Comparison of ENCODE assay signal across 8 cellular contexts in genomic region chr13:106917673-106918652, GRCh38.
DNase-seq lines count a peak whose midpoint lies in the region; ATAC-seq and TF ChIP-seq lines count a peak whose summit lies in the region.

No MANE protein-coding gene starts in this region.

- WGBS in aorta, 2 donors = 0% methylated on average over 60 to 63 of the region's 63 CpGs

- in situ Hi-C loops in astrocyte of the spinal cord (cut with HindIII; ENCODE audit: low sequenced_read_pairs) = no loop called here

- intact Hi-C loops in aorta (cut with DNase I) = loop anchor here (5.0 to 10.0 kb wide), 8 partner anchors 51 to 546 kb away; partner anchors contain the start of genes ARGLU1 (in 2 of the 2) and EFNB2 (in 2 of the 2)

- H3K27ac ChIP-seq in KMS-11 = peak overlapping the region; percentile 56
- H3K27ac ChIP-seq in aorta (ENCODE audit: low read depth in 1 of 2, low read length in 2 of 2) = peak overlapping the region; percentile 67 to 70

- DNase-seq in GDM1 (lab: John Stamatoyannopoulos, UW) (peak; percentile 56), T-helper 9 cell (peak; percentile 52), astrocyte of the spinal cord (ENCODE audit: low read depth, low spot score) (peak; percentile 81), hypothalamus (lab: John Stamatoyannopoulos, UW) (peak in 50 of 51 donors; percentile 21 to 88 (median 70)), retina (peak; percentile 97), aorta (peak; percentile 80 to 94)

- no peaks in the 10 kb centered on the region for H4K20me1 ChIP-seq in KMS-11 (ENCODE audit: insufficient read depth)

- peak overlapping the region; percentile 83; the same call in 1 of the 2 replicates for H3K9ac ChIP-seq in KMS-11

- H3K4me3 ChIP-seq in KMS-11 (IDR thresholded peaks at IDR 0.05; ENCODE audit: insufficient read depth, low read depth, low read length) (no peak overlapping the region), astrocyte of the spinal cord (ENCODE audit: low read depth, low read length) (peak overlapping the region; percentile 61), aorta (ENCODE audit: low read length in 2 of 2) (peak overlapping the region; percentile 13 to 48)

- ATAC-seq in GM21786 (IDR thresholded peaks at IDR 0.05; ENCODE audit: unreplicated experiment) (peak; percentile 90), aorta (ENCODE audit: low FRiP score) (peak; percentile 97)

- H3K79me2 ChIP-seq in KMS-11 (ENCODE audit: insufficient read depth, low read depth) = no peaks in the 10 kb centered on the region

- H3K36me3 ChIP-seq in KMS-11 (ENCODE audit: insufficient read depth) (no peaks in the 10 kb centered on the region), aorta (ENCODE audit: control insufficient read depth in 1 of 2, insufficient read depth in 2 of 2, low read length in 1 of 2) (no peaks in the 10 kb centered on the region)

- peak overlapping the region; percentile 75 for H2AFZ ChIP-seq in KMS-11 (ENCODE audit: low read depth)

- peaks cover 2% of the 10 kb centered on the region for H3K4me1 ChIP-seq in KMS-11 (ENCODE audit: low read depth, poor library complexity, severe bottlenecking)
- no peaks in the 10 kb centered on the region for H3K4me1 ChIP-seq in aorta (ENCODE audit: control insufficient read depth in 1 of 2, insufficient read depth in 2 of 2, low read length in 2 of 2)

- H3K4me2 ChIP-seq in KMS-11 = peak overlapping the region; percentile 2; the same call in 1 of the 2 replicates

- H3K9me3 ChIP-seq in aorta (ENCODE audit: control insufficient read depth, low read length) = no peaks in the 10 kb centered on the region

- H3K27me3 ChIP-seq in KMS-11 (ENCODE audit: insufficient read depth, low read depth) (no peaks in the 10 kb centered on the region), aorta (ENCODE audit: control insufficient read depth in 1 of 2, insufficient read depth in 2 of 2, low read length in 1 of 2) (no peaks in the 10 kb centered on the region)

- TF ChIP-seq CTCF in KMS-11 (conservative IDR thresholded peaks at IDR 0.05; ENCODE audit: low read depth, low read length) (peak; percentile 71), astrocyte of the spinal cord (IDR thresholded peaks at IDR 0.05; ENCODE audit: low read depth, low read length) (peak; percentile 93)
